3 cellular contexts compared by ENCODE assay signal in the genomic region with DNA sequence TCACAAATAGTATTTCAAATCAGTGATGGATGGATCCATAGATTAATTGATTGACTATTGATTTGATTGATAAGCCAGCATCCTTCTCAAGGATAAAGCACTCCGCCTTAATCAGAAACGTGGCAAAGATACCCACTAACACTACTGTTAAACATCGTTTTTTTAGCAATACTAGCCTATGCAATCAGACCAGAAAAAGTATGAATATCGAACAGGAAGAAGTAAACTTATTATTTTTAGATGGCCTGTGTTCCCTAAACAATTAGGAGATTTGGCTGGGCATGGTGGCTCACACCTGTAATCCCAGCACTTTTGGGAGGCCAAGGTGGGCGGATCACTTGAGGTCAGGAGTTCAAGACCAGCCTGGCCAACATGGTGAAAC.
TF ChIP-seq lines count a peak whose summit lies in the region.

No MANE protein-coding gene starts in this region.

TF ChIP-seq in HepG2, 621 proteins besides CTCF, POLR2A, EP300 and RAD21:
- TF ChIP-seq, protein P1, sequence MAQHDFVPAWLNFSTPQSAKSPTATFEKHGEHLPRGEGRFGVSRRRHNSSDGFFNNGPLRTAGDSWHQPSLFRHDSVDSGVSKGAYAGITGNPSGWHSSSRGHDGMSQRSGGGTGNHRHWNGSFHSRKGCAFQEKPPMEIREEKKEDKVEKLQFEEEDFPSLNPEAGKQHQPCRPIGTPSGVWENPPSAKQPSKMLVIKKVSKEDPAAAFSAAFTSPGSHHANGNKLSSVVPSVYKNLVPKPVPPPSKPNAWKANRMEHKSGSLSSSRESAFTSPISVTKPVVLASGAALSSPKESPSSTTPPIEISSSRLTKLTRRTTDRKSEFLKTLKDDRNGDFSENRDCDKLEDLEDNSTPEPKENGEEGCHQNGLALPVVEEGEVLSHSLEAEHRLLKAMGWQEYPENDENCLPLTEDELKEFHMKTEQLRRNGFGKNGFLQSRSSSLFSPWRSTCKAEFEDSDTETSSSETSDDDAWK (CRISPR knock-in tag; IDR thresholded peaks at IDR 0.05), result no peak
- TF ChIP-seq RFXANK (CRISPR knock-in tag; IDR thresholded peaks at IDR 0.05) (no peak), HCFC1 (IDR thresholded peaks at IDR 0.05; ENCODE audit: low read depth, low read length) (no peak), TBP (CRISPR knock-in tag; IDR thresholded peaks at IDR 0.05) (no peak), ZNF563 (CRISPR knock-in tag; IDR thresholded peaks at IDR 0.05) (no peak), ZMYM3 (CRISPR knock-in tag; IDR thresholded peaks at IDR 0.05) (0 out of 2 replicates have a peak, but pooled peaks have one; percentile 16)
- TF ChIP-seq, protein P2, sequence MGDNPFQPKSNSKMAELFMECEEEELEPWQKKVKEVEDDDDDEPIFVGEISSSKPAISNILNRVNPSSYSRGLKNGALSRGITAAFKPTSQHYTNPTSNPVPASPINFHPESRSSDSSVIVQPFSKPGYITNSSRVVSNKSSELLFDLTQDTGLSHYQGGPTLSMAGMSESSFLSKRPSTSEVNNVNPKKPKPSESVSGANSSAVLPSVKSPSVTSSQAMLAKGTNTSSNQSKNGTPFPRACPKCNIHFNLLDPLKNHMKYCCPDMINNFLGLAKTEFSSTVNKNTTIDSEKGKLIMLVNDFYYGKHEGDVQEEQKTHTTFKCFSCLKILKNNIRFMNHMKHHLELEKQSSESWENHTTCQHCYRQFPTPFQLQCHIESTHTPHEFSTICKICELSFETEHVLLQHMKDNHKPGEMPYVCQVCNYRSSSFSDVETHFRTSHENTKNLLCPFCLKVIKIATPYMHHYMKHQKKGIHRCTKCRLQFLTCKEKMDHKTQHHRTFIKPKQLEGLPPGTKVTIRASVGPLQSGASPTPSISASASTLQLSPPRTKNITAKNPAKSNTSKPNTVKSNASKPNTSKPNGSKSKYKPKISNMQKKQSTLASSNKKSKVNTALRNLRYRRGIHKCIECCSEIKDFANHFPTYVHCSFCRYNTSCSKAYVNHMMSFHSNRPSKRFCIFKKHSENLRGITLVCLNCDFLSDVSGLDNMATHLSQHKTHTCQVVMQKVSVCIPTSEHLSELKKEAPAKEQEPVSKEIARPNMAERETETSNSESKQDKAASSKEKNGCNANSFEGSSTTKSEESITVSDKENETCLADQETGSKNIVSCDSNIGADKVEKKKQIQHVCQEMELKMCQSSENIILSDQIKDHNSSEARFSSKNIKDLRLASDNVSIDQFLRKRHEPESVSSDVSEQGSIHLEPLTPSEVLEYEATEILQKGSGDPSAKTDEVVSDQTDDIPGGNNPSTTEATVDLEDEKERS (CRISPR knock-in tag; IDR thresholded peaks at IDR 0.05), result peak; percentile 95

TF ChIP-seq in HEK293, 187 proteins besides CTCF, POLR2A, EP300 and RAD21:
- no peak for TF ChIP-seq ZNF24 (tag by site-specific recombination; IDR thresholded peaks at IDR 0.05)
- peak; percentile 99 for TF ChIP-seq ZNF350 (tag by site-specific recombination; IDR thresholded peaks at IDR 0.05)
- peak; percentile 72 for TF ChIP-seq SETDB1 (IDR thresholded peaks at IDR 0.05; ENCODE audit: insufficient read length, low read length)

TF ChIP-seq in H1, 55 proteins besides CTCF, POLR2A, EP300 and RAD21:
- 0 out of 2 replicates have a peak, but pooled peaks have one; percentile 19 for TF ChIP-seq KDM1A (IDR thresholded peaks at IDR 0.05; ENCODE audit: borderline replicate concordance, low read length)
- TF ChIP-seq RNF2 (IDR thresholded peaks at IDR 0.05; ENCODE audit: borderline replicate concordance, low read depth, low read length, missing control alignments, poor library complexity, severe bottlenecking), result no peak
